In the genomic region with DNA sequence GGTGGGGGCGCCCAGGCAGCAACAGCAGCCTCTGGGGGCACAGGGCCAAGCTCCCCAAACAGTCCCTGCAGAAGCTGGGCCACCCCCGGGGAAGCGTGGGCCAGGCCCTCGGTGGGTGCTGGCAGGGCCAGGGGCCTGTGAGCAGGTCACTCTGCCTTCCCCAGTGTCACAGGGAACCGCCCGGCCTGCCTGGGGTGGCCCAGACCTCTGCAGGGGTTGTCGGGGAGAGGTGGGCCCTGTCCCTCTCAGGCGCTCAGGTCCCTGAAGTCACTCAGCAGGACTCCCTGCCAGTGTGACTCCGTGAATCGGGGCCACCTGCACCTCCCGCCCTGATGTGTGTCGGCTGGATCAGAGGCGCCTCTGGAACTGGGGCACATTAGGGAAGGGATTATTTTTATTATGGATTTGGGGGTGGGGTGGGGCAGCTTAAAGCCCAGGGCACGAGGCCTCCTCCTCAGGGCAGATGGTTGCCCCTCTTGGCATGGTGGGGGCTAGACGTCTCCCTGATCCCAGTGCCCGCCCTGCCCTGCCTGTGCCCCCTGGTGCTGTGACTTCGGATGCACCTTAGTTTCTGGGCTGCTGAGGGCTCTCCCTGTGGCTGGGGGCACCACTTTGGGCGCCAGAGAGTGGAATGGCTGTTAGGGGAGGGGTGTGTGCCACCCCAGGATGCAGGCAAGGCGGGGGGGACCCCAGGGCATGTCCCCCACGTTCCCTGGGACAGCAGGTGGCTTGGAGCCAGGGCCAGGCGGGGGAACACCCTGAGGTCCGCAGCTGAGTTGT, we compare ENCODE assay signal across 25 cellular contexts. TPM values are rescaled to one million over a fixed set of nuclear protein-coding genes. Genes with fewer than 3 reads are reported as not detected.
"Had no signal": no experiment of that assay in that cellular context is flagged by ENCODE, and none has a peak within 500 bp of the region (broad histone marks: within the 10 kb centered on the region; RNA-seq: fewer than 3 reads in every experiment).

No MANE protein-coding gene starts in this region.

- H3K4me3 Mint-ChIP-seq: activated naive CD4-positive, alpha-beta T cell treated with anti-CD3 and anti-CD28 coated beads for 36 hours; dendritic cell treated with granulocyte-macrophage colony-stimulating factor and Interleukin-4, amounts not matched to agents 40 ng/mL and 50 ng/mL, for 4 days; effector memory CD8-positive, alpha-beta T cell; natural killer cell had no signal

- FAIRE-seq: astrocyte, bronchial epithelial cell, frontal cortex had no signal

- H3K36me3 Mint-ChIP-seq: natural killer cell had no signal

- H3K27ac Mint-ChIP-seq: activated naive CD4-positive, alpha-beta T cell treated with anti-CD3 and anti-CD28 coated beads for 36 hours; activated T-helper 2 cell treated with anti-CD3 and anti-CD28 coated beads, Interferon-gamma antibody, Interleukin-2, Interleukin-4, amounts not matched to agents 10 μg/mL and 5 μg/mL and 100 μg/mL, durations not matched to agents 14 hours and 24 hours and 36 hours; dendritic cell treated with granulocyte-macrophage colony-stimulating factor and Interleukin-4, amounts not matched to agents 40 ng/mL and 50 ng/mL, for 4 days; effector memory CD8-positive, alpha-beta T cell; natural killer cell had no signal

- DNase-seq: activated CD4-positive, alpha-beta T cell treated with anti-CD3 and anti-CD28 coated beads for 1 hour; activated CD4-positive, alpha-beta T cell treated with anti-CD3 and anti-CD28 coated beads, Interleukin-2, amount 50 U/mL, for 4 hours; activated naive CD4-positive, alpha-beta T cell treated with anti-CD3 and anti-CD28 coated beads for 36 hours; activated T-cell treated with anti-CD3 and anti-CD28 coated beads, Interleukin-2, amount 50 U/mL, for 1 hour; effector memory CD8-positive, alpha-beta T cell; head of caudate nucleus; kidney glomerular epithelial cell; mesenchymal stem cell; natural killer cell; nucleus accumbens; posterior cingulate gyrus; stimulated activated CD4-positive, alpha-beta T cell treated with anti-CD3 and anti-CD28 coated beads, Interleukin-2, amount 100 ng/mL, for 48 hours; stimulated activated naive CD4-positive, alpha-beta T cell; trophoblast cell had no signal

- H3K9me3 Mint-ChIP-seq: activated naive CD4-positive, alpha-beta T cell treated with anti-CD3 and anti-CD28 coated beads for 36 hours; activated T-helper 2 cell treated with anti-CD3 and anti-CD28 coated beads, Interferon-gamma antibody, Interleukin-2, Interleukin-4, amounts not matched to agents 10 μg/mL and 5 μg/mL and 100 μg/mL, durations not matched to agents 14 hours and 24 hours and 36 hours; dendritic cell treated with granulocyte-macrophage colony-stimulating factor and Interleukin-4, amounts not matched to agents 40 ng/mL and 50 ng/mL, for 4 days; effector memory CD8-positive, alpha-beta T cell; natural killer cell had no signal

- ATAC-seq: effector memory CD8-positive, alpha-beta T cell; natural killer cell had no signal

- H3K27ac ChIP-seq: VCaP had no signal

- H3K4me1 Mint-ChIP-seq: natural killer cell had no signal

RNA-seq across cellular contexts. Expression of gene GNG13, which starts 1.2 kb away (rescaled TPM):
- total RNA-seq: activated naive CD4-positive, alpha-beta T cell treated with anti-CD3 and anti-CD28 coated beads for 36 hours; activated T-helper 2 cell treated with anti-CD3 and anti-CD28 coated beads, Interferon-gamma antibody, Interleukin-2, Interleukin-4, amounts not matched to agents 10 μg/mL and 5 μg/mL and 100 μg/mL, durations not matched to agents 14 hours and 24 hours and 36 hours; astrocyte; bronchial epithelial cell; cerebellum; fibroblast of lung; frontal cortex; liver; mucosa of gallbladder; natural killer cell had no signal
- polyA plus RNA-seq: adipose tissue, fibroblast of lung, liver had no signal

RNA-seq across cellular contexts. Expression of gene MSLN, which starts 41.2 kb away (rescaled TPM):
- total RNA-seq: activated naive CD4-positive, alpha-beta T cell treated with anti-CD3 and anti-CD28 coated beads for 36 hours; activated T-helper 2 cell treated with anti-CD3 and anti-CD28 coated beads, Interferon-gamma antibody, Interleukin-2, Interleukin-4, amounts not matched to agents 10 μg/mL and 5 μg/mL and 100 μg/mL, durations not matched to agents 14 hours and 24 hours and 36 hours; astrocyte; cerebellum; fibroblast of lung; frontal cortex; natural killer cell had no signal
- polyA plus RNA-seq: fibroblast of lung had no signal
